ENCODE assay signal across 38 cellular contexts in the genomic region with DNA sequence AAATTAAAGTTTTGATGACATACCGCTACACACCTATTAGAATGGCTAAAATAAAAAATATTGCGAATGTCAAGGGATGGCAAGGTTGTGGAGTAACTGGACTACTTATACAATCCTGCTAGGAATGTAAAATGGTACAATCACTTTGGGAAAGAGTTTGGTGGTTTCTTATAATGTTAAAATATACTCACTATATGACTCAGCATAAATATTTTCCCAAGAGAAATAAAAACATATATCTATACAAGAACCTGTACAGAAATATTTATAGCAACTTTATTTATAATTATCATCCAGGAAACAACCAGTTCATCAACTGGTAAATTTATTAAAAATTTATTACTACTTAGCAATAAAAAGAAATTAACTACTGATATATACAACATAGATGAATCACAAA.
"Had no signal": no experiment of that assay in that cellular context is flagged by ENCODE, and none has a peak within 500 bp of the region (broad histone marks: within the 10 kb centered on the region; RNA-seq: fewer than 3 reads in every experiment).

No MANE protein-coding gene starts in this region.

- FAIRE-seq: astrocyte, TTC549 had no signal

- H3K4me3 Mint-ChIP-seq: activated CD4-positive, alpha-beta memory T cell treated with anti-CD3 and anti-CD28 coated beads, Interleukin-2, amount 10 ng/mL, durations not matched to agents 7 days and 5 days; activated CD4-positive, alpha-beta T cell treated with anti-CD3 and anti-CD28 coated beads for 36 hours; activated CD4-positive, alpha-beta T cell treated with anti-CD3 and anti-CD28 coated beads, Interleukin-2, amount 10 ng/mL, durations not matched to agents 7 days and 5 days; activated CD8-positive, alpha-beta memory T cell treated with anti-CD3 and anti-CD28 coated beads, Interleukin-2, amount 10 ng/mL, durations not matched to agents 7 days and 5 days; activated CD8-positive, alpha-beta T cell treated with anti-CD3 and anti-CD28 coated beads, Interleukin-2, amount 10 ng/mL, durations not matched to agents 7 days and 5 days; activated naive CD4-positive, alpha-beta T cell treated with anti-CD3 and anti-CD28 coated beads for 36 hours; activated naive CD8-positive, alpha-beta T cell treated with anti-CD3 and anti-CD28 coated beads, Interleukin-2, amount 10 ng/mL, durations not matched to agents 7 days and 5 days; activated T-cell treated with anti-CD3 and anti-CD28 coated beads, Interleukin-2, amount 50 U/mL, for 24 hours; activated T-helper 17 cell treated with anti-CD3 and anti-CD28 coated beads, Interleukin-2, amount 50 U/mL, for 72 hours; T-helper 1 cell treated with Interleukin-12 subunit alpha and Interleukin-12 subunit beta and Interleukin-4 antibody, amounts not matched to agents 30 μg/mL and 1 μg/mL, for 36 hours; T-helper 2 cell treated with Interferon-gamma antibody and Interleukin-4, amounts not matched to agents 5 μg/mL and 100 μg/mL, for 36 hours; WTC11 had no signal

- H3K4me3 ChIP-seq: adrenal gland, body of pancreas, breast epithelium had no signal

- H3K9me3 Mint-ChIP-seq: activated CD4-positive, alpha-beta memory T cell treated with anti-CD3 and anti-CD28 coated beads, Interleukin-2, amount 10 ng/mL, durations not matched to agents 7 days and 5 days; activated CD4-positive, alpha-beta T cell treated with anti-CD3 and anti-CD28 coated beads, Interleukin-2, amount 10 ng/mL, durations not matched to agents 7 days and 5 days; activated naive CD4-positive, alpha-beta T cell treated with anti-CD3 and anti-CD28 coated beads for 36 hours; activated naive CD4-positive, alpha-beta T cell treated with anti-CD3 and anti-CD28 coated beads, Interleukin-2, amount 50 U/mL, for 72 hours; activated naive CD8-positive, alpha-beta T cell treated with anti-CD3 and anti-CD28 coated beads, Interleukin-2, amount 10 ng/mL, durations not matched to agents 7 days and 5 days; activated T-cell treated with anti-CD3 and anti-CD28 coated beads, Interleukin-2, amount 50 U/mL, for 24 hours; activated T-helper 17 cell treated with anti-CD3 and anti-CD28 coated beads, Interleukin-2, amount 50 U/mL, for 72 hours; T-helper 1 cell treated with Interleukin-12 subunit alpha and Interleukin-12 subunit beta and Interleukin-4 antibody, amounts not matched to agents 30 μg/mL and 1 μg/mL, for 36 hours; T-helper 2 cell treated with Interferon-gamma antibody and Interleukin-4, amounts not matched to agents 5 μg/mL and 100 μg/mL, for 36 hours; WTC11 had no signal

- H3K36me3 Mint-ChIP-seq: activated naive CD4-positive, alpha-beta T cell treated with anti-CD3 and anti-CD28 coated beads, Interleukin-2, amount 50 U/mL, for 72 hours; WTC11 had no signal

- H3K27ac ChIP-seq: adrenal gland, body of pancreas, brain microvascular endothelial cell, breast epithelium, WERI-Rb-1 had no signal

- ATAC-seq: activated CD4-positive, alpha-beta T cell treated with anti-CD3 and anti-CD28 coated beads for 36 hours; activated CD4-positive, CD25-positive, alpha-beta regulatory T cell treated with anti-CD3 and anti-CD28 coated beads, Interleukin-2, amount 50 U/mL, for 24 hours; activated CD8-positive, alpha-beta memory T cell treated with anti-CD3 and anti-CD28 coated beads, Interleukin-2, amount 10 ng/mL, durations not matched to agents 7 days and 5 days; activated CD8-positive, alpha-beta T cell treated with anti-CD3 and anti-CD28 coated beads, Interleukin-2, amount 10 ng/mL, durations not matched to agents 7 days and 5 days; activated naive CD4-positive, alpha-beta T cell treated with anti-CD3 and anti-CD28 coated beads, Interleukin-2, amount 50 U/mL, for 72 hours; activated T-helper 17 cell treated with anti-CD3 and anti-CD28 coated beads, Interleukin-2, amount 50 U/mL, for 72 hours; body of pancreas; WTC11 had no signal

- DNase-seq: activated CD4-positive, alpha-beta memory T cell treated with anti-CD3 and anti-CD28 coated beads, Interleukin-2, amount 10 ng/mL, durations not matched to agents 7 days and 5 days; activated CD4-positive, alpha-beta T cell treated with anti-CD3 and anti-CD28 coated beads for 1 hour; activated CD4-positive, alpha-beta T cell treated with anti-CD3 and anti-CD28 coated beads for 36 hours; activated CD4-positive, alpha-beta T cell treated with anti-CD3 and anti-CD28 coated beads for 48 hours; activated CD4-positive, alpha-beta T cell treated with anti-CD3 and anti-CD28 coated beads, Interleukin-2, amount 10 ng/mL, durations not matched to agents 7 days and 5 days; activated CD4-positive, alpha-beta T cell treated with anti-CD3 and anti-CD28 coated beads, Interleukin-2, amount 50 U/mL, for 48 hours; activated CD4-positive, CD25-positive, alpha-beta regulatory T cell; activated CD8-positive, alpha-beta memory T cell treated with anti-CD3 and anti-CD28 coated beads for 24 hours; activated CD8-positive, alpha-beta memory T cell treated with anti-CD3 and anti-CD28 coated beads, Interleukin-2, amount 10 ng/mL, durations not matched to agents 7 days and 5 days; activated CD8-positive, alpha-beta memory T cell treated with anti-CD3 and anti-CD28 coated beads, Interleukin-2, amount 50 U/mL, for 48 hours; activated CD8-positive, alpha-beta T cell treated with anti-CD3 and anti-CD28 coated beads, Interleukin-2, amount 10 ng/mL, durations not matched to agents 7 days and 5 days; activated effector memory CD4-positive, alpha-beta T cell treated with anti-CD3 and anti-CD28 coated beads, Interleukin-2, amount 50 U/mL, for 16 hours; activated gamma-delta T cell treated with Interleukin-2 at 50 U/mL for 16 hours; activated naive CD4-positive, alpha-beta T cell; activated naive CD4-positive, alpha-beta T cell treated with anti-CD3 and anti-CD28 coated beads for 36 hours; activated naive CD4-positive, alpha-beta T cell treated with anti-CD3 and anti-CD28 coated beads, Interleukin-2, amount 50 U/mL, for 16 hours; activated naive CD8-positive, alpha-beta T cell treated with anti-CD3 and anti-CD28 coated beads, Interleukin-2, amount 10 ng/mL, durations not matched to agents 7 days and 5 days; activated T-cell treated with anti-CD3 and anti-CD28 coated beads, Interleukin-2, amount 50 U/mL, for 24 hours; activated T-cell treated with anti-CD3 and anti-CD28 coated beads, Interleukin-2, amount 50 U/mL, for 48 hours; adrenal gland; amniotic stem cell; aorta; body of pancreas; brain microvascular endothelial cell; central memory CD4-positive, alpha-beta T cell; T-helper 1 cell; T-helper 2 cell; T-helper 9 cell; WERI-Rb-1 had no signal

- H3K9me3 ChIP-seq: adrenal gland, body of pancreas, breast epithelium had no signal

- H3K27ac Mint-ChIP-seq: activated CD4-positive, alpha-beta memory T cell treated with anti-CD3 and anti-CD28 coated beads, Interleukin-2, amount 10 ng/mL, durations not matched to agents 7 days and 5 days; activated CD4-positive, alpha-beta T cell treated with anti-CD3 and anti-CD28 coated beads for 36 hours; activated CD4-positive, alpha-beta T cell treated with anti-CD3 and anti-CD28 coated beads, Interleukin-2, amount 10 ng/mL, durations not matched to agents 7 days and 5 days; activated CD8-positive, alpha-beta memory T cell treated with anti-CD3 and anti-CD28 coated beads, Interleukin-2, amount 10 ng/mL, durations not matched to agents 7 days and 5 days; activated CD8-positive, alpha-beta T cell treated with anti-CD3 and anti-CD28 coated beads, Interleukin-2, amount 10 ng/mL, durations not matched to agents 7 days and 5 days; activated naive CD4-positive, alpha-beta T cell treated with anti-CD3 and anti-CD28 coated beads for 36 hours; activated naive CD4-positive, alpha-beta T cell treated with anti-CD3 and anti-CD28 coated beads, Interleukin-2, amount 50 U/mL, for 72 hours; activated naive CD8-positive, alpha-beta T cell treated with anti-CD3 and anti-CD28 coated beads, Interleukin-2, amount 10 ng/mL, durations not matched to agents 7 days and 5 days; activated T-cell treated with anti-CD3 and anti-CD28 coated beads, Interleukin-2, amount 50 U/mL, for 24 hours; activated T-helper 17 cell treated with anti-CD3 and anti-CD28 coated beads, Interleukin-2, amount 50 U/mL, for 72 hours; T-helper 1 cell treated with Interleukin-12 subunit alpha and Interleukin-12 subunit beta and Interleukin-4 antibody, amounts not matched to agents 30 μg/mL and 1 μg/mL, for 36 hours; T-helper 2 cell treated with Interferon-gamma antibody and Interleukin-4, amounts not matched to agents 5 μg/mL and 100 μg/mL, for 36 hours; WTC11 had no signal

- H3K36me3 ChIP-seq: adrenal gland, brain microvascular endothelial cell, breast epithelium, WERI-Rb-1 had no signal

- H3K4me1 Mint-ChIP-seq: activated CD4-positive, alpha-beta memory T cell treated with anti-CD3 and anti-CD28 coated beads, Interleukin-2, amount 10 ng/mL, durations not matched to agents 7 days and 5 days; activated CD4-positive, alpha-beta T cell treated with anti-CD3 and anti-CD28 coated beads for 36 hours; activated CD4-positive, alpha-beta T cell treated with anti-CD3 and anti-CD28 coated beads, Interleukin-2, amount 10 ng/mL, durations not matched to agents 7 days and 5 days; activated CD8-positive, alpha-beta memory T cell treated with anti-CD3 and anti-CD28 coated beads, Interleukin-2, amount 10 ng/mL, durations not matched to agents 7 days and 5 days; activated naive CD8-positive, alpha-beta T cell treated with anti-CD3 and anti-CD28 coated beads, Interleukin-2, amount 10 ng/mL, durations not matched to agents 7 days and 5 days; activated T-helper 17 cell treated with anti-CD3 and anti-CD28 coated beads, Interleukin-2, amount 50 U/mL, for 72 hours had no signal

- H3K27me3 Mint-ChIP-seq: activated CD4-positive, alpha-beta memory T cell treated with anti-CD3 and anti-CD28 coated beads, Interleukin-2, amount 10 ng/mL, durations not matched to agents 7 days and 5 days; activated CD4-positive, alpha-beta T cell treated with anti-CD3 and anti-CD28 coated beads for 36 hours; activated CD4-positive, alpha-beta T cell treated with anti-CD3 and anti-CD28 coated beads, Interleukin-2, amount 10 ng/mL, durations not matched to agents 7 days and 5 days; activated CD8-positive, alpha-beta memory T cell treated with anti-CD3 and anti-CD28 coated beads, Interleukin-2, amount 10 ng/mL, durations not matched to agents 7 days and 5 days; activated naive CD8-positive, alpha-beta T cell treated with anti-CD3 and anti-CD28 coated beads, Interleukin-2, amount 10 ng/mL, durations not matched to agents 7 days and 5 days; activated T-cell treated with anti-CD3 and anti-CD28 coated beads, Interleukin-2, amount 50 U/mL, for 24 hours; activated T-helper 17 cell treated with anti-CD3 and anti-CD28 coated beads, Interleukin-2, amount 50 U/mL, for 72 hours had no signal

- H3K27me3 ChIP-seq: adrenal gland, body of pancreas, brain microvascular endothelial cell, breast epithelium had no signal

- H3K4me1 ChIP-seq: body of pancreas, breast epithelium had no signal
